Comparison of ENCODE assay signal across 37 cellular contexts in genomic region chr2:32404691-32405090, GRCh38.
"Had no signal": no experiment of that assay in that cellular context is flagged by ENCODE, and none has a peak within 500 bp of the region (broad histone marks: within the 10 kb centered on the region; RNA-seq: fewer than 3 reads in every experiment).

No MANE protein-coding gene starts in this region.

- H3K4me1 ChIP-seq: ascending aorta had no signal

- FAIRE-seq: bronchial epithelial cell, colon, TTC549 had no signal

- H3K4me1 Mint-ChIP-seq: activated B cell treated with CpG ODN at 0.5 μM for 24 hours, brain had no signal

- H3K9me3 ChIP-seq: ascending aorta had no signal

- H3K9me3 Mint-ChIP-seq: activated B cell treated with CpG ODN at 0.5 μM for 24 hours; activated CD4-positive, alpha-beta memory T cell treated with anti-CD3 and anti-CD28 coated beads for 36 hours; activated CD4-positive, alpha-beta T cell treated with anti-CD3 and anti-CD28 coated beads, Interleukin-2, amount 10 ng/mL, durations not matched to agents 24 days and 14 days; activated CD8-positive, alpha-beta T cell treated with anti-CD3 and anti-CD28 coated beads for 36 hours; activated naive CD4-positive, alpha-beta T cell treated with anti-CD3 and anti-CD28 coated beads for 36 hours; activated naive CD4-positive, alpha-beta T cell treated with anti-CD3 and anti-CD28 coated beads, Interleukin-2, amount 50 U/mL, for 72 hours; activated naive CD8-positive, alpha-beta T cell treated with anti-CD3 and anti-CD28 coated beads for 36 hours; activated T-cell treated with anti-CD3 and anti-CD28 coated beads, Interleukin-2, amount 50 U/mL, for 4 hours; activated T-cell treated with anti-CD3 and anti-CD28 coated beads, Interleukin-2, amount 50 U/mL, for 72 hours; activated T-helper 1 cell treated with anti-CD3 and anti-CD28 coated beads, Interleukin-12 subunit alpha, Interleukin-12 subunit beta, Interleukin-2, Interleukin-4 antibody, amounts not matched to agents 30 ng/mL and 10 ng/mL and 1 ng/mL, durations not matched to agents 14 hours and 24 hours and 36 hours; activated T-helper 17 cell treated with anti-CD3 and anti-CD28 coated beads, Interleukin-2, amount 50 U/mL, for 72 hours; brain; T-helper 1 cell treated with Interleukin-12 subunit alpha and Interleukin-12 subunit beta and Interleukin-4 antibody, amounts not matched to agents 30 μg/mL and 1 μg/mL, for 36 hours; T-helper 2 cell treated with Interferon-gamma antibody and Interleukin-4, amounts not matched to agents 5 μg/mL and 100 μg/mL, for 36 hours had no signal

- H3K4me3 ChIP-seq: ascending aorta, cardiac muscle cell had no signal

- ATAC-seq: activated CD8-positive, alpha-beta T cell treated with anti-CD3 and anti-CD28 coated beads for 36 hours; activated naive CD4-positive, alpha-beta T cell treated with anti-CD3 and anti-CD28 coated beads, Interleukin-2, amount 50 U/mL, for 72 hours; activated T-cell treated with anti-CD3 and anti-CD28 coated beads, Interleukin-2, amount 50 U/mL, for 4 hours; activated T-cell treated with anti-CD3 and anti-CD28 coated beads, Interleukin-2, amount 50 U/mL, for 72 hours; activated T-helper 17 cell treated with anti-CD3 and anti-CD28 coated beads, Interleukin-2, amount 50 U/mL, for 72 hours had no signal

- H3K27ac ChIP-seq: ascending aorta, cardiac muscle cell, WERI-Rb-1 had no signal

- H3K36me3 Mint-ChIP-seq: activated naive CD4-positive, alpha-beta T cell treated with anti-CD3 and anti-CD28 coated beads, Interleukin-2, amount 50 U/mL, for 72 hours had no signal

- H3K4me3 Mint-ChIP-seq: activated B cell treated with CpG ODN at 0.5 μM for 24 hours; activated CD4-positive, alpha-beta memory T cell treated with anti-CD3 and anti-CD28 coated beads for 36 hours; activated CD4-positive, alpha-beta T cell treated with anti-CD3 and anti-CD28 coated beads, Interleukin-2, amount 10 ng/mL, durations not matched to agents 24 days and 14 days; activated CD8-positive, alpha-beta T cell treated with anti-CD3 and anti-CD28 coated beads for 36 hours; activated naive CD4-positive, alpha-beta T cell treated with anti-CD3 and anti-CD28 coated beads for 36 hours; activated naive CD8-positive, alpha-beta T cell treated with anti-CD3 and anti-CD28 coated beads for 36 hours; activated T-cell treated with anti-CD3 and anti-CD28 coated beads, Interleukin-2, amount 50 U/mL, for 4 hours; activated T-cell treated with anti-CD3 and anti-CD28 coated beads, Interleukin-2, amount 50 U/mL, for 72 hours; activated T-helper 1 cell treated with anti-CD3 and anti-CD28 coated beads, Interleukin-12 subunit alpha, Interleukin-12 subunit beta, Interleukin-2, Interleukin-4 antibody, amounts not matched to agents 30 ng/mL and 10 ng/mL and 1 ng/mL, durations not matched to agents 14 hours and 24 hours and 36 hours; activated T-helper 17 cell treated with anti-CD3 and anti-CD28 coated beads, Interleukin-2, amount 50 U/mL, for 72 hours; brain; T-helper 1 cell treated with Interleukin-12 subunit alpha and Interleukin-12 subunit beta and Interleukin-4 antibody, amounts not matched to agents 30 μg/mL and 1 μg/mL, for 36 hours; T-helper 2 cell treated with Interferon-gamma antibody and Interleukin-4, amounts not matched to agents 5 μg/mL and 100 μg/mL, for 36 hours had no signal

- H3K27ac Mint-ChIP-seq: activated B cell treated with CpG ODN at 0.5 μM for 24 hours; activated CD4-positive, alpha-beta memory T cell treated with anti-CD3 and anti-CD28 coated beads for 36 hours; activated CD4-positive, alpha-beta T cell treated with anti-CD3 and anti-CD28 coated beads, Interleukin-2, amount 10 ng/mL, durations not matched to agents 24 days and 14 days; activated CD8-positive, alpha-beta T cell treated with anti-CD3 and anti-CD28 coated beads for 36 hours; activated naive CD4-positive, alpha-beta T cell treated with anti-CD3 and anti-CD28 coated beads for 36 hours; activated naive CD8-positive, alpha-beta T cell treated with anti-CD3 and anti-CD28 coated beads for 36 hours; activated T-cell treated with anti-CD3 and anti-CD28 coated beads, Interleukin-2, amount 50 U/mL, for 72 hours; activated T-helper 1 cell treated with anti-CD3 and anti-CD28 coated beads, Interleukin-12 subunit alpha, Interleukin-12 subunit beta, Interleukin-2, Interleukin-4 antibody, amounts not matched to agents 30 ng/mL and 10 ng/mL and 1 ng/mL, durations not matched to agents 14 hours and 24 hours and 36 hours; activated T-helper 17 cell treated with anti-CD3 and anti-CD28 coated beads, Interleukin-2, amount 50 U/mL, for 72 hours; brain; T-helper 1 cell treated with Interleukin-12 subunit alpha and Interleukin-12 subunit beta and Interleukin-4 antibody, amounts not matched to agents 30 μg/mL and 1 μg/mL, for 36 hours; T-helper 2 cell treated with Interferon-gamma antibody and Interleukin-4, amounts not matched to agents 5 μg/mL and 100 μg/mL, for 36 hours had no signal

- H3K27me3 Mint-ChIP-seq: activated B cell treated with CpG ODN at 0.5 μM for 24 hours; activated CD4-positive, alpha-beta memory T cell treated with anti-CD3 and anti-CD28 coated beads for 36 hours; activated CD4-positive, alpha-beta T cell treated with anti-CD3 and anti-CD28 coated beads, Interleukin-2, amount 10 ng/mL, durations not matched to agents 24 days and 14 days; activated CD8-positive, alpha-beta T cell treated with anti-CD3 and anti-CD28 coated beads for 36 hours; activated naive CD8-positive, alpha-beta T cell treated with anti-CD3 and anti-CD28 coated beads for 36 hours; activated T-helper 17 cell treated with anti-CD3 and anti-CD28 coated beads, Interleukin-2, amount 50 U/mL, for 72 hours; brain had no signal

- DNase-seq: activated B cell treated with CpG ODN at 0.5 μM for 24 hours; activated CD4-positive, alpha-beta memory T cell treated with anti-CD3 and anti-CD28 coated beads for 36 hours; activated CD4-positive, alpha-beta T cell treated with anti-CD3 and anti-CD28 coated beads for 4 hours; activated CD4-positive, alpha-beta T cell treated with anti-CD3 and anti-CD28 coated beads, Interleukin-2, amount 10 ng/mL, durations not matched to agents 24 days and 14 days; activated CD4-positive, alpha-beta T cell treated with anti-CD3 and anti-CD28 coated beads, Interleukin-2, amount 50 U/mL, for 1 hour; activated CD4-positive, alpha-beta T cell treated with anti-CD3 and anti-CD28 coated beads, Interleukin-2, amount 50 U/mL, for 4 hours; activated CD4-positive, CD25-positive, alpha-beta regulatory T cell treated with anti-CD3 and anti-CD28 coated beads, Interleukin-2, amount 50 U/mL, for 72 hours; activated CD8-positive, alpha-beta memory T cell treated with anti-CD3 and anti-CD28 coated beads, Interleukin-2, amount 50 U/mL, for 4 hours; activated CD8-positive, alpha-beta T cell treated with anti-CD3 and anti-CD28 coated beads for 36 hours; activated effector memory CD4-positive, alpha-beta T cell treated with anti-CD3 and anti-CD28 coated beads, Interleukin-2, amount 50 U/mL, for 16 hours; activated gamma-delta T cell treated with Interleukin-2 at 50 U/mL for 16 hours; activated naive CD4-positive, alpha-beta T cell; activated naive CD4-positive, alpha-beta T cell treated with anti-CD3 and anti-CD28 coated beads for 36 hours; activated naive CD4-positive, alpha-beta T cell treated with anti-CD3 and anti-CD28 coated beads, Interleukin-2, amount 50 U/mL, for 16 hours; activated naive CD8-positive, alpha-beta T cell treated with anti-CD3 and anti-CD28 coated beads for 36 hours; activated T-cell treated with anti-CD3 and anti-CD28 coated beads for 4 hours; activated T-cell treated with anti-CD3 and anti-CD28 coated beads, Interleukin-2, amount 50 U/mL, for 1 hour; activated T-cell treated with anti-CD3 and anti-CD28 coated beads, Interleukin-2, amount 50 U/mL, for 4 hours; activated T-cell treated with anti-CD3 and anti-CD28 coated beads, Interleukin-2, amount 50 U/mL, for 72 hours; amygdala; anterior cingulate cortex; caudate nucleus; T-helper 1 cell; T-helper 2 cell; T-helper 9 cell; WERI-Rb-1 had no signal

- H3K27me3 ChIP-seq: ascending aorta, cardiac muscle cell had no signal
